26 cellular contexts compared by ENCODE assay signal in the genomic region with DNA sequence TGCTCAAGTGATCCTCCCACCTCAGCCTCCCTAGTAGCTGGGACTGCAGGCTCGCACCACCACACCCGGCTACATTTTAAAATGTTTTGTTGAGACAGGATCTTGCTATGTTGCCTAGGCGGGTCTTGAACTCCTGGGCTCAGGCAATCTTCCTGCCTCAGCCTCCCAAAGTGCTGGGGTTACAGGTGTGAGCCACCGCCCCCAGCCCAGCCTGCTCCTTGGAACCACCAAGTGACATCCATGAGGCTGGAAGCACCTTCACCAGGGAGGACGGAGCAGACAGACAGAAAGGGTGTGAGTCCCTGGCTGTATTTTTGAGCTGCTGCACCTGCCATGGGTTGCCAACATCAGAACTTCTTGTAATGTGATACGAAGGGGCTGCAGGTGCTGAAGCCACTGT.
DNase-seq lines count a peak whose midpoint lies in the region; FAIRE-seq and TF ChIP-seq lines count a peak whose summit lies in the region.
"Had no signal": no experiment of that assay in that cellular context is flagged by ENCODE, and none has a peak within 500 bp of the region (broad histone marks: within the 10 kb centered on the region; RNA-seq: fewer than 3 reads in every experiment).

No MANE protein-coding gene starts in this region.

- H3K4me3 ChIP-seq in kidney (ENCODE audit: low read length in 2 of 2) (no peak overlapping the region), MG63 (no peak overlapping the region)
- H3K4me3 ChIP-seq: BLaER1, GM12878 had no signal

- H3K27me3 Mint-ChIP-seq in activated naive CD4-positive, alpha-beta T cell treated with anti-CD3 and anti-CD28 coated beads, Interleukin-2, amount 10 ng/mL, durations not matched to agents 7 days and 5 days = peaks cover 65% of the 10 kb centered on the region

- H3K9me3 ChIP-seq in kidney (ENCODE audit: control insufficient read depth in 1 of 2, low read length in 2 of 2) = peaks cover 0 to 2% of the 10 kb centered on the region in 2 donors
- H3K9me3 ChIP-seq in MG63 = no peaks in the 10 kb centered on the region
- H3K9me3 ChIP-seq: BE2C had no signal

- TF ChIP-seq CTCF in kidney (IDR thresholded peaks at IDR 0.05; ENCODE audit: borderline replicate concordance, extremely low read depth, insufficient read depth) = no peak

- no peak for FAIRE-seq in kidney (lab: Jason Lieb, UNC)
- FAIRE-seq: A204.1, GM12878, GM12892, GM18507 had no signal

- H3K4me3 Mint-ChIP-seq in activated naive CD4-positive, alpha-beta T cell treated with anti-CD3 and anti-CD28 coated beads, Interleukin-2, amount 10 ng/mL, durations not matched to agents 7 days and 5 days = no peak overlapping the region
- H3K4me3 Mint-ChIP-seq: CD4-positive, alpha-beta memory T cell; CD4-positive, CD25-positive, alpha-beta regulatory T cell; CD8-positive, alpha-beta memory T cell had no signal

- H3K27me3 ChIP-seq in MG63 = no peaks in the 10 kb centered on the region
- H3K27me3 ChIP-seq: BLaER1 had no signal

- H3K4me1 Mint-ChIP-seq in activated naive CD4-positive, alpha-beta T cell treated with anti-CD3 and anti-CD28 coated beads, Interleukin-2, amount 10 ng/mL, durations not matched to agents 7 days and 5 days = no peaks in the 10 kb centered on the region
- H3K4me1 Mint-ChIP-seq: CD14-positive monocyte; CD4-positive, alpha-beta memory T cell; CD4-positive, CD25-positive, alpha-beta regulatory T cell; CD8-positive, alpha-beta memory T cell had no signal

- DNase-seq in activated naive CD4-positive, alpha-beta T cell treated with anti-CD3 and anti-CD28 coated beads, Interleukin-2, amount 10 ng/mL, durations not matched to agents 7 days and 5 days = peak; percentile 10
- no peak for DNase-seq in activated naive CD4-positive, alpha-beta T cell treated with anti-CD3 and anti-CD28 coated beads, Interleukin-2, amount 50 U/mL, for 16 hours
- peak; percentile 50 for DNase-seq in kidney
- DNase-seq in KBM-7 = no peak
- no peak for DNase-seq in MG63
- DNase-seq: 8988T; ACHN; BE2C; C1 segment of cervical spinal cord; CD4-positive, alpha-beta memory T cell; CD4-positive, CD25-positive, alpha-beta regulatory T cell; CD8-positive, alpha-beta memory T cell; COR-L47; DMS 273 treated with DMSO at 0.1 percent for 48 hours; DMS153; DMS53; DMS79; DND-41; EL; GDM1 had no signal

- H3K4me1 ChIP-seq in kidney (ENCODE audit: control insufficient read depth in 1 of 2, insufficient read depth in 1 of 2, low read depth in 1 of 2, low read length in 2 of 2) = no peaks in the 10 kb centered on the region
- H3K4me1 ChIP-seq: BE2C, BLaER1 had no signal

- H3K9ac ChIP-seq in kidney (ENCODE audit: low read length in 2 of 2) = no peak overlapping the region
- H3K9ac ChIP-seq: BLaER1 had no signal

- no peak overlapping the region for H3K27ac Mint-ChIP-seq in activated naive CD4-positive, alpha-beta T cell treated with anti-CD3 and anti-CD28 coated beads, Interleukin-2, amount 10 ng/mL, durations not matched to agents 7 days and 5 days
- H3K27ac Mint-ChIP-seq: CD14-positive monocyte; CD4-positive, alpha-beta memory T cell; CD4-positive, CD25-positive, alpha-beta regulatory T cell; CD8-positive, alpha-beta memory T cell had no signal

- CTCF ChIA-PET in activated naive CD4-positive, alpha-beta T cell treated with anti-CD3 and anti-CD28 coated beads, Interleukin-2, amount 10 ng/mL, durations not matched to agents 7 days and 5 days (lab: Charles Lee) = no interaction called here

- H3K9me3 Mint-ChIP-seq in activated naive CD4-positive, alpha-beta T cell treated with anti-CD3 and anti-CD28 coated beads, Interleukin-2, amount 10 ng/mL, durations not matched to agents 7 days and 5 days = no peaks in the 10 kb centered on the region

- no peak overlapping the region for H3K27ac ChIP-seq in kidney (ENCODE audit: low read depth in 2 of 2, low read length in 2 of 2)
- H3K27ac ChIP-seq: BLaER1 had no signal

- in situ Hi-C loops in KBM-7 (cut with MboI; ENCODE audit: low pct_unique_long_range_greater_than_20kb, low sequenced_read_pairs) = no loop called here

- no peaks in the 10 kb centered on the region for H3K36me3 Mint-ChIP-seq in activated naive CD4-positive, alpha-beta T cell treated with anti-CD3 and anti-CD28 coated beads, Interleukin-2, amount 10 ng/mL, durations not matched to agents 7 days and 5 days
- H3K36me3 Mint-ChIP-seq: CD14-positive monocyte; CD4-positive, alpha-beta memory T cell; CD4-positive, CD25-positive, alpha-beta regulatory T cell had no signal

- intact Hi-C loops in kidney (cut with DNase I) = no loop called here

- no peaks in the 10 kb centered on the region for H3K36me3 ChIP-seq in kidney (ENCODE audit: control insufficient read depth in 1 of 2, insufficient read depth in 2 of 2, low read length in 2 of 2)
- H3K36me3 ChIP-seq in MG63 = no peaks in the 10 kb centered on the region
- H3K36me3 ChIP-seq: BE2C, BLaER1 had no signal

Comparison
In these comparisons a context has a peak if more than half of its experiments do, and no peak if none do; other contexts are left out.
1. DNase-seq: peak in activated naive CD4-positive, alpha-beta T cell treated with anti-CD3 and anti-CD28 coated beads, Interleukin-2, amount 10 ng/mL, durations not matched to agents 7 days and 5 days (single experiment) and kidney (single experiment); none in activated naive CD4-positive, alpha-beta T cell treated with anti-CD3 and anti-CD28 coated beads, Interleukin-2, amount 50 U/mL, for 16 hours (single experiment), KBM-7 (single experiment) and MG63 (single experiment).